ENCODE assay signal across 1 cellular context in genomic region chr1:52028839-52029238, GRCh38. TPM values are rescaled to one million over a fixed set of nuclear protein-coding genes. Genes with fewer than 3 reads are reported as not detected.
"Had no signal": no experiment of that assay in that cellular context is flagged by ENCODE, and none has a peak within 500 bp of the region (broad histone marks: within the 10 kb centered on the region; RNA-seq: fewer than 3 reads in every experiment).

No MANE protein-coding gene starts in this region.

RNA-seq across cellular contexts. Expression of gene RAB3B, which starts 38.3 kb away (rescaled TPM):
- polyA plus RNA-seq: naive thymus-derived CD4-positive, alpha-beta T cell had no signal
